26 cellular contexts compared by ENCODE assay signal in the genomic region with DNA sequence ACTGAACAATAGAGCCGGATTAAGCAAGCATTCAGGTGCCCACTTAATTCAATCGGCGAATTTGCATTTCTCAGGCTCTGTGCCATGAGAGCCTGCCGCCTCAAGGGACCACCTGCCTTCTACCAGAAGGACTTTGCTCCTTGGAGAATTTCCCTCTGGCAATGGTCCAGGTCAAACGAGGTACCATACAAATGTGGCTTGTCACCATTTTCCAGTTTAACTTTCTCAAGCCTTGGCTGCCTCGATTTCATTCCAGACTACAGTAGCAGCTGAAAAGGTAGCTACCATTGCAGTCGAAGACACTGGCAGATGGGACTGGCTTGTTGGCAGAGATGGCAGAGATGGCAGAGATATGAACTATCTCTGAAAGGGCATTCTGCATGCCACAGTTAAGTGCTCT.
DNase-seq lines count a peak whose midpoint lies in the region; ATAC-seq and TF ChIP-seq lines count a peak whose summit lies in the region.
"Had no signal": no experiment of that assay in that cellular context is flagged by ENCODE, and none has a peak within 500 bp of the region (broad histone marks: within the 10 kb centered on the region; RNA-seq: fewer than 3 reads in every experiment).

No MANE protein-coding gene starts in this region.

- H3K4me3 ChIP-seq in mucosa of descending colon (no peak overlapping the region), breast epithelium (no peak overlapping the region)
- H3K4me3 ChIP-seq: heart right ventricle, SK-N-MC, skin epidermis, suprapubic skin had no signal

- TF ChIP-seq CTCF in mucosa of descending colon (IDR thresholded peaks at IDR 0.05) = no peak
- TF ChIP-seq CTCF in breast epithelium (IDR thresholded peaks at IDR 0.05) = no peak

- ATAC-seq in mucosa of descending colon = peak; percentile 30
- no peak for ATAC-seq in HG03025 (IDR thresholded peaks at IDR 0.05; ENCODE audit: low FRiP score, unreplicated experiment)
- ATAC-seq: activated CD8-positive, alpha-beta T cell treated with anti-CD3 and anti-CD28 coated beads, Interleukin-2, amount 10 ng/mL, durations not matched to agents 7 days and 5 days; activated naive CD8-positive, alpha-beta T cell treated with anti-CD3 and anti-CD28 coated beads, Interleukin-2, amount 50 U/mL, for 24 hours; HCT116; heart right ventricle had no signal

- H3K27me3 ChIP-seq in breast epithelium = no peaks in the 10 kb centered on the region
- H3K27me3 ChIP-seq: suprapubic skin had no signal

- peak; percentile 7 for DNase-seq in DMS53 (lab: John Stamatoyannopoulos, UW)
- DNase-seq in DMS53 treated with DMSO at 0.1 percent for 48 hours (lab: John Stamatoyannopoulos, UW; ENCODE audit: unreplicated experiment) = no peak
- peak; percentile 78 for DNase-seq in NCI-H1105 treated with DMSO at 0.1 percent for 48 hours (lab: John Stamatoyannopoulos, UW)
- peak; percentile 59 for DNase-seq in NCI-H526 treated with DMSO at 0.1 percent for 48 hours (lab: John Stamatoyannopoulos, UW)
- DNase-seq in mucosa of descending colon = no peak
- no peak for DNase-seq in NOMO-1 (lab: John Stamatoyannopoulos, UW; ENCODE audit: unreplicated experiment in 2 of 2)
- no peak for DNase-seq in breast epithelium (ENCODE audit: low spot score in 2 of 2)
- DNase-seq: activated CD4-positive, alpha-beta T cell treated with anti-CD3 and anti-CD28 coated beads for 1 hour; activated CD8-positive, alpha-beta T cell treated with anti-CD3 and anti-CD28 coated beads, Interleukin-2, amount 10 ng/mL, durations not matched to agents 7 days and 5 days; activated gamma-delta T cell treated with Interleukin-2 at 50 U/mL for 16 hours; activated naive CD8-positive, alpha-beta T cell treated with anti-CD3 and anti-CD28 coated beads, Interleukin-2, amount 50 U/mL, for 24 hours; activated T-cell treated with anti-CD3 and anti-CD28 coated beads, Interleukin-2, amount 50 U/mL, for 24 hours; AML-193; CD8-positive, alpha-beta memory T cell; effector CD4-positive, alpha-beta T cell; foreskin fibroblast; heart right ventricle; mesendoderm; naive B cell; NCI-H1048 had no signal

- H3K4me1 ChIP-seq in mucosa of descending colon (ENCODE audit: low read depth) = no peaks in the 10 kb centered on the region
- H3K4me1 ChIP-seq in breast epithelium = no peaks in the 10 kb centered on the region

- no peak overlapping the region for H3K27ac ChIP-seq in breast epithelium
- H3K27ac ChIP-seq: heart right ventricle, HL-60, SK-N-MC, skin epidermis, suprapubic skin had no signal

- intact Hi-C loops in mucosa of descending colon (cut with DNase I, micrococcal nuclease) (no loop called here), breast epithelium (cut with DNase I; ENCODE audit: low total_unique reads) (no loop called here)

- no peaks in the 10 kb centered on the region for H3K9me3 ChIP-seq in mucosa of descending colon
- H3K9me3 ChIP-seq in breast epithelium = no peaks in the 10 kb centered on the region
- H3K9me3 ChIP-seq: heart right ventricle, suprapubic skin had no signal

- no peaks in the 10 kb centered on the region for H3K36me3 ChIP-seq in mucosa of descending colon (ENCODE audit: low read depth)
- H3K36me3 ChIP-seq in breast epithelium = no peaks in the 10 kb centered on the region
- H3K36me3 ChIP-seq: heart right ventricle, suprapubic skin had no signal

- TF ChIP-seq POLR2A in breast epithelium (IDR thresholded peaks at IDR 0.05) = no peak

Comparison
In these comparisons a context has a peak if more than half of its experiments do, and no peak if none do; other contexts are left out.
1. DNase-seq: peak in DMS53 (single experiment), NCI-H1105 treated with DMSO at 0.1 percent for 48 hours (single experiment) and NCI-H526 treated with DMSO at 0.1 percent for 48 hours (single experiment); none in DMS53 treated with DMSO at 0.1 percent for 48 hours (single experiment), mucosa of descending colon (0 of 3), NOMO-1 (0 of 2) and breast epithelium (0 of 2).